ENCODE assay signal across 29 cellular contexts in genomic region chr20:63333241-63333836, GRCh38. TPM values are rescaled to one million over a fixed set of nuclear protein-coding genes. Genes with fewer than 3 reads are reported as not detected.
DNase-seq lines count a peak whose midpoint lies in the region; ATAC-seq and TF ChIP-seq lines count a peak whose summit lies in the region.
"Had no signal": no experiment of that assay in that cellular context is flagged by ENCODE, and none has a peak within 500 bp of the region (broad histone marks: within the 10 kb centered on the region; RNA-seq: fewer than 3 reads in every experiment).

No MANE protein-coding gene starts in this region.

- no peak overlapping the region for H3K9ac ChIP-seq in neural progenitor cell
- H3K9ac ChIP-seq: BLaER1 had no signal

- H3K4me3 ChIP-seq in neural progenitor cell = no peak overlapping the region
- H3K4me3 ChIP-seq in aorta (ENCODE audit: low read length in 2 of 2) = no peak overlapping the region
- H3K4me3 ChIP-seq: BLaER1, PC-9, skin epidermis, stomach, tibial artery had no signal

- peaks cover 8% of the 10 kb centered on the region for H3K9me3 Mint-ChIP-seq in chondrocyte (ENCODE audit: low read depth)
- peaks cover 8% of the 10 kb centered on the region for H3K9me3 Mint-ChIP-seq in neural progenitor cell

- 66 to 72% methylated on average over 19 of the region's 19 CpGs for WGBS in aorta, 2 donors

- H3K27me3 Mint-ChIP-seq in chondrocyte (ENCODE audit: low read depth) = peaks cover 19% of the 10 kb centered on the region
- peaks cover 6% of the 10 kb centered on the region for H3K27me3 Mint-ChIP-seq in neural progenitor cell (ENCODE audit: insufficient read depth, low read depth)

- intact Hi-C loops in aorta (cut with DNase I) = no loop called here

- no peak for TF ChIP-seq RAD21 in Ishikawa (IDR thresholded peaks at IDR 0.05; ENCODE audit: low read depth)

- H3K27ac ChIP-seq in neural progenitor cell (no peak overlapping the region), aorta (ENCODE audit: low read depth in 1 of 2, low read length in 2 of 2) (no peak overlapping the region)
- H3K27ac ChIP-seq: BLaER1, PC-9, skin epidermis, stomach, tibial artery, WERI-Rb-1 had no signal

- H3K4me1 Mint-ChIP-seq in chondrocyte (ENCODE audit: low read depth) (peaks cover 28% of the 10 kb centered on the region), neural progenitor cell (peaks cover 20% of the 10 kb centered on the region)
- H3K4me1 Mint-ChIP-seq: activated CD4-positive, alpha-beta T cell treated with anti-CD3 and anti-CD28 coated beads, Interleukin-2, amount 10 ng/mL, durations not matched to agents 24 days and 14 days; activated naive CD8-positive, alpha-beta T cell treated with anti-CD3 and anti-CD28 coated beads, Interleukin-2, amount 10 ng/mL, durations not matched to agents 7 days and 5 days; memory B cell had no signal

- H3K36me3 ChIP-seq in neural progenitor cell (no peaks in the 10 kb centered on the region), aorta (ENCODE audit: control insufficient read depth in 1 of 2, insufficient read depth in 2 of 2, low read length in 1 of 2) (no peaks in the 10 kb centered on the region)
- H3K36me3 ChIP-seq: BLaER1, stomach, tibial artery, WERI-Rb-1 had no signal

- TF ChIP-seq CTCF in chondrocyte (IDR thresholded peaks at IDR 0.05) = no peak
- TF ChIP-seq CTCF in neural progenitor cell (IDR thresholded peaks at IDR 0.05) = no peak

- H3K36me3 Mint-ChIP-seq in chondrocyte (ENCODE audit: low read depth) (no peaks in the 10 kb centered on the region), neural progenitor cell (peaks cover 7% of the 10 kb centered on the region)

- no peak overlapping the region for H3K4me2 ChIP-seq in neural progenitor cell
- H3K4me2 ChIP-seq: BLaER1, PC-9 had no signal

- ATAC-seq in aorta (ENCODE audit: low FRiP score) (no peak), HG03280 (IDR thresholded peaks at IDR 0.05; ENCODE audit: unreplicated experiment) (no peak), HG03432 (IDR thresholded peaks at IDR 0.05; ENCODE audit: unreplicated experiment) (no peak)
- ATAC-seq: HCT116 had no signal

- H3K27ac Mint-ChIP-seq in chondrocyte (ENCODE audit: unreplicated experiment) (no peak overlapping the region), neural progenitor cell (peak overlapping the region; percentile 16)
- H3K27ac Mint-ChIP-seq: activated CD4-positive, alpha-beta T cell treated with anti-CD3 and anti-CD28 coated beads, Interleukin-2, amount 10 ng/mL, durations not matched to agents 24 days and 14 days; activated naive CD8-positive, alpha-beta T cell treated with anti-CD3 and anti-CD28 coated beads, Interleukin-2, amount 10 ng/mL, durations not matched to agents 7 days and 5 days; activated T-cell treated with anti-CD3 and anti-CD28 coated beads, Interleukin-2, amount 50 U/mL, for 24 hours; memory B cell had no signal

- H3F3A ChIP-seq in neural progenitor cell (ENCODE audit: low read depth) = no peaks in the 10 kb centered on the region

- H2AFZ ChIP-seq in neural progenitor cell (replicated peaks) = no peak overlapping the region
- H2AFZ ChIP-seq: PC-9 had no signal

- DNase-seq in DMS 273 (lab: John Stamatoyannopoulos, UW; ENCODE audit: unreplicated experiment) (peak; percentile 86), chondrocyte (ENCODE audit: low spot score) (peak; percentile 84), neural progenitor cell (ENCODE audit: low spot score) (no peak), aorta (no peak)
- DNase-seq: activated CD4-positive, alpha-beta T cell treated with anti-CD3 and anti-CD28 coated beads, Interleukin-2, amount 10 ng/mL, durations not matched to agents 24 days and 14 days; activated gamma-delta T cell; activated naive CD8-positive, alpha-beta T cell treated with anti-CD3 and anti-CD28 coated beads, Interleukin-2, amount 10 ng/mL, durations not matched to agents 7 days and 5 days; activated T-cell treated with anti-CD3 and anti-CD28 coated beads, Interleukin-2, amount 50 U/mL, for 24 hours; cerebellar nuclear complex; DND-41; NCI-H1417 treated with DMSO at 0.1 percent for 48 hours; NCI-H510A; NK-92 treated with Interleukin-12 subunit alpha and Interleukin-12 subunit beta, amount 100 ng/mL, for 24 hours; nucleus accumbens; PC-9; SIG-M5; stomach; T-helper 9 cell; tibial artery; WERI-Rb-1 had no signal

- no peaks in the 10 kb centered on the region for H4K20me1 ChIP-seq in neural progenitor cell (ENCODE audit: low read depth)
- H4K20me1 ChIP-seq: BLaER1 had no signal

- H3K4me1 ChIP-seq in neural progenitor cell (no peaks in the 10 kb centered on the region), aorta (ENCODE audit: control insufficient read depth in 1 of 2, insufficient read depth in 2 of 2, low read length in 2 of 2) (no peaks in the 10 kb centered on the region)
- H3K4me1 ChIP-seq: stomach, tibial artery had no signal

- H3K9me3 ChIP-seq in neural progenitor cell (ENCODE audit: low read depth) (no peaks in the 10 kb centered on the region), aorta (ENCODE audit: control insufficient read depth, low read length) (peaks cover 7% of the 10 kb centered on the region)

- H3K79me2 ChIP-seq in neural progenitor cell (ENCODE audit: low read depth) = no peaks in the 10 kb centered on the region

- H3K27me3 ChIP-seq in neural progenitor cell = peaks cover 16% of the 10 kb centered on the region
- peaks cover 0 to 3% of the 10 kb centered on the region in 2 donors for H3K27me3 ChIP-seq in aorta (ENCODE audit: control insufficient read depth in 1 of 2, insufficient read depth in 2 of 2, low read length in 1 of 2)
- H3K27me3 ChIP-seq: BLaER1 had no signal

- peak; percentile 40; the same call in 1 of the 2 replicates for TF ChIP-seq EP300 in Ishikawa (IDR thresholded peaks at IDR 0.05; ENCODE audit: borderline replicate concordance)

- no peak overlapping the region for H3K4me3 Mint-ChIP-seq in chondrocyte (ENCODE audit: unreplicated experiment)
- H3K4me3 Mint-ChIP-seq in neural progenitor cell = no peak overlapping the region
- H3K4me3 Mint-ChIP-seq: activated CD4-positive, alpha-beta T cell treated with anti-CD3 and anti-CD28 coated beads, Interleukin-2, amount 10 ng/mL, durations not matched to agents 24 days and 14 days; activated naive CD8-positive, alpha-beta T cell treated with anti-CD3 and anti-CD28 coated beads, Interleukin-2, amount 10 ng/mL, durations not matched to agents 7 days and 5 days; activated T-cell treated with anti-CD3 and anti-CD28 coated beads, Interleukin-2, amount 50 U/mL, for 24 hours; memory B cell had no signal

TF ChIP-seq in Ishikawa, 13 proteins besides CTCF, POLR2A, EP300 and RAD21:
- TF ChIP-seq CREB1 (IDR thresholded peaks at IDR 0.05; ENCODE audit: low read depth) (no peak), REST (IDR thresholded peaks at IDR 0.05; ENCODE audit: low read depth) (no peak), CEBPB (IDR thresholded peaks at IDR 0.05) (no peak), MAX (IDR thresholded peaks at IDR 0.05) (peak; percentile 40; the same call in 1 of the 2 replicates), USF1 (IDR thresholded peaks at IDR 0.05) (no peak), TCF12 (IDR thresholded peaks at IDR 0.05; ENCODE audit: low read depth) (peak; percentile 59; the same call in 1 of the 2 replicates), EGR1 (IDR thresholded peaks at IDR 0.05) (peak; percentile 80), TEAD4 (IDR thresholded peaks at IDR 0.05) (peak; percentile 77), NFIC (IDR thresholded peaks at IDR 0.05) (peak; percentile 77), YY1 (IDR thresholded peaks at IDR 0.05; ENCODE audit: low read depth) (no peak), FOXM1 (IDR thresholded peaks at IDR 0.05; ENCODE audit: borderline replicate concordance, low read depth) (no peak), TAF1 (IDR thresholded peaks at IDR 0.05; ENCODE audit: low read depth) (no peak), ZBTB7A (IDR thresholded peaks at IDR 0.05; ENCODE audit: low read depth) (peak; percentile 50; the same call in 1 of the 2 replicates)
TF ChIP-seq in Ishikawa: peak in this region for 6.

RNA-seq across cellular contexts. Expression of gene CHRNA4, which starts 27.8 kb away (rescaled TPM):
- not detected in 3 replicates for total RNA-seq in chondrocyte
- 0.68 TPM in 1 of 2 replicates, not detected in the other for total RNA-seq in neural progenitor cell (ENCODE audit: low replicate concordance)
- not detected for total RNA-seq in aorta
- polyA plus RNA-seq in aorta = not detected
- total RNA-seq: activated CD4-positive, alpha-beta T cell treated with anti-CD3 and anti-CD28 coated beads, Interleukin-2, amount 10 ng/mL, durations not matched to agents 24 days and 14 days; activated CD8-positive, alpha-beta memory T cell treated with anti-CD3 and anti-CD28 coated beads for 36 hours; activated naive CD8-positive, alpha-beta T cell treated with anti-CD3 and anti-CD28 coated beads, Interleukin-2, amount 10 ng/mL, durations not matched to agents 7 days and 5 days; PC-9 had no signal
- polyA plus RNA-seq: AG04450 had no signal

RNA-seq across cellular contexts. Expression of gene COL20A1, which starts 40.4 kb away (rescaled TPM):
- total RNA-seq in chondrocyte (0.21 TPM in 1 of 3 replicates, not detected in the others), neural progenitor cell (ENCODE audit: low replicate concordance) (0.28 and 0.37 TPM in 2 replicates), aorta (under 1 TPM in 1 of 2 donors, not detected in 1; 0.09 TPM)
- polyA plus RNA-seq in aorta = under 1 TPM in 1 of 2 donors, not detected in 1; 0.15 TPM
- total RNA-seq: activated CD4-positive, alpha-beta T cell treated with anti-CD3 and anti-CD28 coated beads, Interleukin-2, amount 10 ng/mL, durations not matched to agents 24 days and 14 days; activated CD8-positive, alpha-beta memory T cell treated with anti-CD3 and anti-CD28 coated beads for 36 hours; PC-9 had no signal
- polyA plus RNA-seq: AG04450 had no signal

Comparison
In these comparisons a context has a peak if more than half of its experiments do, and no peak if none do; other contexts are left out.
1. DNase-seq: peak in DMS 273 (single experiment) and chondrocyte (single experiment); none in neural progenitor cell (single experiment) and aorta (0 of 2).